ENCODE assay signal across 26 cellular contexts in genomic region chr3:195812366-195812765, GRCh38. TPM values are rescaled to one million over a fixed set of nuclear protein-coding genes. Genes with fewer than 3 reads are reported as not detected.
DNase-seq lines count a peak whose midpoint lies in the region; ATAC-seq and TF ChIP-seq lines count a peak whose summit lies in the region.
"Had no signal": no experiment of that assay in that cellular context is flagged by ENCODE, and none has a peak within 500 bp of the region (broad histone marks: within the 10 kb centered on the region; RNA-seq: fewer than 3 reads in every experiment).

No MANE protein-coding gene starts in this region.

- H3K27me3 ChIP-seq in colonic mucosa (no peaks in the 10 kb centered on the region), neural progenitor cell (no peaks in the 10 kb centered on the region), brain microvascular endothelial cell (replicated peaks) (peaks cover 2% of the 10 kb centered on the region)
- H3K27me3 ChIP-seq: SJSA1 had no signal

- in situ Hi-C loops in brain microvascular endothelial cell (cut with HindIII; ENCODE audit: low pct_ligation_motif_present, low sequenced_read_pairs) = no loop called here

- H3K36me3 ChIP-seq in colonic mucosa (no peaks in the 10 kb centered on the region), neural progenitor cell (no peaks in the 10 kb centered on the region), brain microvascular endothelial cell (replicated peaks) (no peaks in the 10 kb centered on the region)
- H3K36me3 ChIP-seq: SJSA1 had no signal

- H4K20me1 ChIP-seq in neural progenitor cell (ENCODE audit: low read depth) = no peaks in the 10 kb centered on the region

- no peak for ATAC-seq in omental fat pad (ENCODE audit: low FRiP score)
- ATAC-seq: CD8-positive, alpha-beta T cell; HepG2; PC-3; Right ventricle myocardium inferior had no signal

- H3K4me1 ChIP-seq in colonic mucosa = no peaks in the 10 kb centered on the region
- H3K4me1 ChIP-seq in neural progenitor cell = peaks cover 18% of the 10 kb centered on the region
- H3K4me1 ChIP-seq: Caco-2, SJSA1 had no signal

- H3K27me3 Mint-ChIP-seq in neural progenitor cell (ENCODE audit: insufficient read depth, low read depth) = peaks cover 14% of the 10 kb centered on the region

- no peaks in the 10 kb centered on the region for H3K36me3 Mint-ChIP-seq in neural progenitor cell
- H3K36me3 Mint-ChIP-seq: CD8-positive, alpha-beta T cell had no signal

- no peak overlapping the region for H3K4me2 ChIP-seq in neural progenitor cell

- H3K27ac Mint-ChIP-seq in neural progenitor cell = no peak overlapping the region
- H3K27ac Mint-ChIP-seq: CD8-positive, alpha-beta T cell had no signal

- DNase-seq in D341Med (ENCODE audit: low spot score) = peak; percentile 18
- DNase-seq in colonic mucosa = no peak
- DNase-seq in neural progenitor cell (ENCODE audit: low spot score) = no peak
- DNase-seq in EL = no peak
- DNase-seq in omental fat pad (ENCODE audit: low spot score) = no peak
- DNase-seq in ecto neural progenitor cell (ENCODE audit: low spot score) = no peak
- no peak for DNase-seq in brain microvascular endothelial cell
- DNase-seq: Caco-2; CD8-positive, alpha-beta T cell; DMS 273 treated with DMSO at 0.1 percent for 48 hours; GF-D8; MV-4-11; NCI-H1105; NCI-H1930; NCI-H2107; NCI-H446; NCI-H524 treated with DMSO at 0.1 percent for 48 hours; NCI-H774; PC-3 had no signal

- H2AFZ ChIP-seq in neural progenitor cell (replicated peaks) = no peak overlapping the region

- H3K27ac ChIP-seq in colonic mucosa (peak overlapping the region; percentile 76), neural progenitor cell (no peak overlapping the region), brain microvascular endothelial cell (no peak overlapping the region)
- H3K27ac ChIP-seq: C4-2B, SJSA1 had no signal

- no peaks in the 10 kb centered on the region for H3K79me2 ChIP-seq in neural progenitor cell (ENCODE audit: low read depth)

- H3K9ac ChIP-seq in colonic mucosa (ENCODE audit: low read depth in 2 of 2, low read length in 2 of 2) = peak overlapping the region; percentile 65 to 93
- no peak overlapping the region for H3K9ac ChIP-seq in neural progenitor cell

- peaks cover 6% of the 10 kb centered on the region for H3F3A ChIP-seq in neural progenitor cell (ENCODE audit: low read depth)

- TF ChIP-seq CTCF in colonic mucosa (IDR thresholded peaks at IDR 0.05) (no peak), neural progenitor cell (IDR thresholded peaks at IDR 0.05) (no peak), omental fat pad (IDR thresholded peaks at IDR 0.05) (no peak), brain microvascular endothelial cell (IDR thresholded peaks at IDR 0.05; ENCODE audit: low read depth, low read length, missing control alignments) (no peak)

- H3K9me3 ChIP-seq in colonic mucosa (no peaks in the 10 kb centered on the region), neural progenitor cell (ENCODE audit: low read depth) (no peaks in the 10 kb centered on the region)
- H3K9me3 ChIP-seq: Caco-2, SJSA1 had no signal

- peaks cover 2% of the 10 kb centered on the region for H3K9me3 Mint-ChIP-seq in neural progenitor cell
- H3K9me3 Mint-ChIP-seq: CD8-positive, alpha-beta T cell had no signal

- peaks cover 22% of the 10 kb centered on the region for H3K4me1 Mint-ChIP-seq in neural progenitor cell

- H3K4me3 Mint-ChIP-seq in neural progenitor cell = peak overlapping the region; percentile 38
- H3K4me3 Mint-ChIP-seq: CD8-positive, alpha-beta T cell had no signal

- intact Hi-C loops in colonic mucosa (cut with DNase I) = no loop called here

- H3K4me3 ChIP-seq in colonic mucosa (no peak overlapping the region), neural progenitor cell (no peak overlapping the region), brain microvascular endothelial cell (ENCODE audit: low read depth, low read length) (no peak overlapping the region)
- H3K4me3 ChIP-seq: SJSA1 had no signal

RNA-seq across cellular contexts. Expression of gene MUC4, which starts 0.6 kb away (rescaled TPM):
- total RNA-seq in colonic mucosa (100 to 1,000 TPM; 150 to 203 TPM), neural progenitor cell (ENCODE audit: low replicate concordance) (0.53 TPM in 1 of 2 replicates, not detected in the other), omental fat pad (under 1 TPM in 1 of 4 donors, not detected in 3; 0.09 TPM)
- total RNA-seq: CD8-positive, alpha-beta T cell; HepG2; LHCN-M2; MCF 10A; PC-3; Right ventricle myocardium inferior; RPMI7951; SJSA1 had no signal

Comparison
In these comparisons a context has a peak if more than half of its experiments do, and no peak if none do; other contexts are left out.
1. RNA of gene MUC4, which starts 0.6 kb away (total RNA-seq): 150 to 203 TPM in colonic mucosa; 0.09 TPM in omental fat pad and 0.53 TPM in neural progenitor cell; every median in the first group is over 10 times any median in the second.